Comparison of ENCODE assay signal across 9 cellular contexts in genomic region chr11:44634401-44635281, GRCh38.
A peak's percentile ranks its signal among the peaks of the same experiment; 100 is the strongest.
DNase-seq lines count a peak whose midpoint lies in the region; ATAC-seq and TF ChIP-seq lines count a peak whose summit lies in the region.
"Had no signal": no experiment of that assay in that cellular context is flagged by ENCODE, and none has a peak within 500 bp of the region (broad histone marks: within the 10 kb centered on the region; RNA-seq: fewer than 3 reads in every experiment).

No MANE protein-coding gene starts in this region.

- no peaks in the 10 kb centered on the region for H4K20me1 ChIP-seq in HCT116 (ENCODE audit: insufficient read depth)

- H3K4me1 Mint-ChIP-seq in osteocyte (ENCODE audit: unreplicated experiment), result peaks cover 7% of the 10 kb centered on the region
- no peaks in the 10 kb centered on the region for H3K4me1 Mint-ChIP-seq in immature natural killer cell
- H3K4me1 Mint-ChIP-seq in activated T-cell treated with anti-CD3 and anti-CD28 coated beads, Interleukin-2, amount 50 U/mL, for 72 hours (ENCODE audit: low read depth), result no peaks in the 10 kb centered on the region

- H3K9me2 ChIP-seq in HCT116 (ENCODE audit: insufficient read depth), result no peaks in the 10 kb centered on the region

- no peaks in the 10 kb centered on the region for H3K79me2 ChIP-seq in HCT116 (ENCODE audit: insufficient read depth, low read length)

- CTCF ChIA-PET in HCT116 (lab: Charles Lee), result interaction anchor here (0.5 to 2.3 kb wide), 6 partner anchors 13 to 277 kb away, joined by 3 to 9 read pairs (median 4); partner anchors contain the start of gene TSPAN18

- peaks cover 40% of the 10 kb centered on the region for H3K27me3 Mint-ChIP-seq in osteocyte (ENCODE audit: unreplicated experiment)
- H3K27me3 Mint-ChIP-seq in immature natural killer cell (ENCODE audit: low read depth in 3 of 3), result peaks cover 0 to 24% (median 9%) of the 10 kb centered on the region in 3 donors
- peaks cover 26% of the 10 kb centered on the region for H3K27me3 Mint-ChIP-seq in activated T-cell treated with anti-CD3 and anti-CD28 coated beads, Interleukin-2, amount 50 U/mL, for 72 hours (ENCODE audit: low read depth)

- H3K36me3 ChIP-seq in HCT116 (ENCODE audit: control insufficient read depth in 1 of 2, insufficient read depth in 2 of 2, low read length in 2 of 2) (no peaks in the 10 kb centered on the region), SJCRH30 (no peaks in the 10 kb centered on the region)

- POLR2A ChIA-PET in HCT116 (lab: Charles Lee), result no interaction called here

- peak; percentile 29 for ATAC-seq in HCT116
- ATAC-seq in foreskin keratinocyte, result peak; percentile 83
- ATAC-seq in activated T-cell treated with anti-CD3 and anti-CD28 coated beads, Interleukin-2, amount 50 U/mL, for 72 hours (replicated peaks in 1 of 2), result no peak

- TF ChIP-seq RAD21 in HCT116 (IDR thresholded peaks at IDR 0.05; ENCODE audit: low read depth), result no peak

- H3K4me3 Mint-ChIP-seq in osteocyte (ENCODE audit: unreplicated experiment) (no peak overlapping the region), immature natural killer cell (no peak overlapping the region)
- no peak overlapping the region for H3K4me3 Mint-ChIP-seq in activated T-cell treated with anti-CD3 and anti-CD28 coated beads, Interleukin-2, amount 50 U/mL, for 72 hours

- TF ChIP-seq CTCF in HCT116 (IDR thresholded peaks at IDR 0.05 in 2 of 3, conservative IDR thresholded peaks at IDR 0.05 in 1 of 3; ENCODE audit: borderline replicate concordance in 1 of 3, insufficient read depth in 1 of 3, low read depth in 2 of 3, low read length in 2 of 3) (no peak), foreskin keratinocyte (conservative IDR thresholded peaks at IDR 0.05) (no peak), osteocyte (IDR thresholded peaks at IDR 0.05) (no peak)

- H3K36me3 Mint-ChIP-seq in osteocyte (ENCODE audit: unreplicated experiment), result no peaks in the 10 kb centered on the region
- no peaks in the 10 kb centered on the region for H3K36me3 Mint-ChIP-seq in immature natural killer cell
- H3K36me3 Mint-ChIP-seq in activated T-cell treated with anti-CD3 and anti-CD28 coated beads, Interleukin-2, amount 50 U/mL, for 72 hours (ENCODE audit: insufficient read depth in 2 of 2), result no peaks in the 10 kb centered on the region

- intact Hi-C loops in HCT116 (cut with micrococcal nuclease), result loop anchor here (5.0 kb wide), 1 partner anchor 93 kb away; the partner anchor contains the start of gene TSPAN18

- TF ChIP-seq POLR2A in HCT116 (IDR thresholded peaks at IDR 0.05; ENCODE audit: borderline replicate concordance, extremely low read depth, insufficient read depth, insufficient read length), result no peak

- no peak overlapping the region for H2AFZ ChIP-seq in HCT116 (ENCODE audit: low read depth, low read length, poor library complexity, severe bottlenecking)

- H3K4me1 ChIP-seq in HCT116 (ENCODE audit: control insufficient read depth in 1 of 2, insufficient read depth in 2 of 2, low read length in 2 of 2) (peaks cover 2 to 24% of the 10 kb centered on the region in 2 experiments; a peak in 3 of 4 replicates), SJCRH30 (peaks cover 14% of the 10 kb centered on the region), foreskin keratinocyte (no peaks in the 10 kb centered on the region)

- H3K9ac ChIP-seq in HCT116 (ENCODE audit: low read length), result no peak overlapping the region

- H3K4me3 ChIP-seq in HCT116 (replicated peaks in 1 of 2; ENCODE audit: low read depth in 1 of 2, low read length in 2 of 2) (no peak overlapping the region), SJCRH30 (peak overlapping the region; percentile 20)
- H3K4me3 ChIP-seq: skin epidermis had no signal

- H3K27ac Mint-ChIP-seq in osteocyte (ENCODE audit: unreplicated experiment) (no peak overlapping the region), immature natural killer cell (no peak overlapping the region)
- H3K27ac Mint-ChIP-seq in activated T-cell treated with anti-CD3 and anti-CD28 coated beads, Interleukin-2, amount 50 U/mL, for 72 hours, result no peak overlapping the region

- H3K27me3 ChIP-seq in HCT116 (ENCODE audit: insufficient read depth, low read length) (no peaks in the 10 kb centered on the region), SJCRH30 (no peaks in the 10 kb centered on the region), foreskin keratinocyte (peaks cover 3% of the 10 kb centered on the region)

- in situ Hi-C loops in ACHN (cut with HindIII; ENCODE audit: low pct_ligation_motif_present, low pct_unique_long_range_greater_than_20kb, low sequenced_read_pairs), result no loop called here

- DNase-seq in ACHN (peak; percentile 62), HCT116 (ENCODE audit: low read depth, low spot score) (peak; percentile 10), SJCRH30 (peak; percentile 88 to 91), foreskin keratinocyte (peak in 1 of 2 donors; percentile 45), osteocyte (ENCODE audit: extremely low spot score, unreplicated experiment) (peak; percentile 83), immature natural killer cell (no peak)
- DNase-seq in central memory CD4-positive, alpha-beta T cell, result no peak
- no peak for DNase-seq in activated T-cell treated with anti-CD3 and anti-CD28 coated beads, Interleukin-2, amount 50 U/mL, for 72 hours

- H3K27ac ChIP-seq in HCT116 (ENCODE audit: low read depth, low read length), result no peak overlapping the region
- H3K27ac ChIP-seq in SJCRH30, result no peak overlapping the region
- H3K27ac ChIP-seq in foreskin keratinocyte, result no peak overlapping the region
- H3K27ac ChIP-seq: skin epidermis had no signal

- RAD21 ChIA-PET in HCT116 (lab: Charles Lee; ENCODE audit: low non-redundant PET in 1 of 2, low total read pairs in 2 of 2, uncharacterized antibody in 2 of 2, unreplicated experiment in 2 of 2), result no interaction called here

- H3K9me3 Mint-ChIP-seq in osteocyte (ENCODE audit: unreplicated experiment), result no peaks in the 10 kb centered on the region
- H3K9me3 Mint-ChIP-seq in immature natural killer cell, result no peaks in the 10 kb centered on the region
- no peaks in the 10 kb centered on the region for H3K9me3 Mint-ChIP-seq in activated T-cell treated with anti-CD3 and anti-CD28 coated beads, Interleukin-2, amount 50 U/mL, for 72 hours

- peak overlapping the region; percentile 51 for H3K4me2 ChIP-seq in HCT116 (ENCODE audit: low read length)

- BruUV-seq in HCT116 (replicated peaks; lab: Mats Ljungman, UMichigan), result no TSS peak

- H3K9me3 ChIP-seq in HCT116 (ENCODE audit: control insufficient read depth in 1 of 2, insufficient read depth in 1 of 2, low read depth in 1 of 2, low read length in 2 of 2), result no peaks in the 10 kb centered on the region
- H3K9me3 ChIP-seq in SJCRH30 (replicated peaks), result no peaks in the 10 kb centered on the region

TF ChIP-seq in HCT116, 20 proteins besides CTCF, POLR2A, EP300 and RAD21:
- TF ChIP-seq SP1 (IDR thresholded peaks at IDR 0.05; ENCODE audit: low read depth) (no peak), FOSL1 (IDR thresholded peaks at IDR 0.05; ENCODE audit: low read depth) (no peak)

Comparison
In these comparisons a context has a peak if more than half of its experiments do, and no peak if none do; other contexts are left out.
1. DNase-seq: peak in ACHN (single experiment), HCT116 (single experiment), SJCRH30 (2 of 2) and osteocyte (single experiment); none in central memory CD4-positive, alpha-beta T cell (single experiment), immature natural killer cell (0 of 3) and activated T-cell treated with anti-CD3 and anti-CD28 coated beads, Interleukin-2, amount 50 U/mL, for 72 hours (0 of 2).
2. ATAC-seq: peak in HCT116 (single experiment) and foreskin keratinocyte (single experiment); none in activated T-cell treated with anti-CD3 and anti-CD28 coated beads, Interleukin-2, amount 50 U/mL, for 72 hours (0 of 2).